ENCODE assay signal across 10 cellular contexts in genomic region chr9:123401879-123402513, GRCh38. TPM values are rescaled to one million over a fixed set of nuclear protein-coding genes. Genes with fewer than 3 reads are reported as not detected.
DNase-seq lines count a peak whose midpoint lies in the region; ATAC-seq and TF ChIP-seq lines count a peak whose summit lies in the region.
"Had no signal": no experiment of that assay in that cellular context is flagged by ENCODE, and none has a peak within 500 bp of the region (broad histone marks: within the 10 kb centered on the region; RNA-seq: fewer than 3 reads in every experiment).

No MANE protein-coding gene starts in this region.

- no peaks in the 10 kb centered on the region for H3K27me3 Mint-ChIP-seq in osteocyte (ENCODE audit: unreplicated experiment)
- no peaks in the 10 kb centered on the region for H3K27me3 Mint-ChIP-seq in effector memory CD8-positive, alpha-beta T cell

- H3K4me3 ChIP-seq in fibroblast of mammary gland (ENCODE audit: control insufficient read depth, low read depth, low read length): no peak overlapping the region
- H3K4me3 ChIP-seq: BLaER1 treated with 17β-estradiol and CSF1 and Interleukin-3, amounts not matched to agents 10 nM and 100 nM had no signal

- H3K4me3 Mint-ChIP-seq in osteocyte (ENCODE audit: unreplicated experiment): no peak overlapping the region
- H3K4me3 Mint-ChIP-seq in effector memory CD8-positive, alpha-beta T cell: no peak overlapping the region
- H3K4me3 Mint-ChIP-seq: activated T-cell treated with anti-CD3 and anti-CD28 coated beads, Interleukin-2, amount 50 U/mL, for 4 hours had no signal

- H3K27ac Mint-ChIP-seq in osteocyte (ENCODE audit: unreplicated experiment): no peak overlapping the region
- H3K27ac Mint-ChIP-seq in effector memory CD8-positive, alpha-beta T cell: no peak overlapping the region

- TF ChIP-seq EP300 in Ishikawa (IDR thresholded peaks at IDR 0.05; ENCODE audit: borderline replicate concordance): no peak

- TF ChIP-seq RAD21 in Ishikawa (IDR thresholded peaks at IDR 0.05; ENCODE audit: low read depth): peak; percentile 86

- no peaks in the 10 kb centered on the region for H3K9me3 Mint-ChIP-seq in osteocyte (ENCODE audit: unreplicated experiment)
- no peaks in the 10 kb centered on the region for H3K9me3 Mint-ChIP-seq in effector memory CD8-positive, alpha-beta T cell
- H3K9me3 Mint-ChIP-seq: activated T-cell treated with anti-CD3 and anti-CD28 coated beads, Interleukin-2, amount 50 U/mL, for 4 hours had no signal

- no peak for ATAC-seq in effector memory CD8-positive, alpha-beta T cell (replicated peaks)

- TF ChIP-seq CTCF in fibroblast of mammary gland (conservative IDR thresholded peaks at IDR 0.05; ENCODE audit: control insufficient read depth, insufficient read depth, low read depth, low read length) (peak; percentile 81), osteocyte (IDR thresholded peaks at IDR 0.05) (peak; percentile 81)

- H3K36me3 Mint-ChIP-seq in osteocyte (ENCODE audit: unreplicated experiment): no peaks in the 10 kb centered on the region
- peaks cover 7% of the 10 kb centered on the region for H3K36me3 Mint-ChIP-seq in effector memory CD8-positive, alpha-beta T cell (ENCODE audit: insufficient read depth)

- H3K4me1 Mint-ChIP-seq in osteocyte (ENCODE audit: unreplicated experiment): peaks cover 2% of the 10 kb centered on the region
- H3K4me1 Mint-ChIP-seq in effector memory CD8-positive, alpha-beta T cell (ENCODE audit: low read depth in 2 of 2): peaks cover 0 to 2% of the 10 kb centered on the region in 2 donors

- DNase-seq in DMS79 treated with DMSO at 0.1 percent for 48 hours (lab: John Stamatoyannopoulos, UW) (peak; percentile 69), DMS79 (lab: John Stamatoyannopoulos, UW) (no peak), SK-N-DZ (ENCODE audit: low spot score) (peak; percentile 49), fibroblast of mammary gland (ENCODE audit: low read depth) (peak; percentile 45), osteocyte (ENCODE audit: extremely low spot score, unreplicated experiment) (no peak), NCI-H1930 (lab: John Stamatoyannopoulos, UW) (no peak)
- DNase-seq in effector memory CD8-positive, alpha-beta T cell: no peak
- DNase-seq: activated T-cell treated with anti-CD3 and anti-CD28 coated beads, Interleukin-2, amount 50 U/mL, for 4 hours had no signal

TF ChIP-seq in Ishikawa, 13 proteins besides CTCF, POLR2A, EP300 and RAD21:
- TF ChIP-seq TEAD4 (IDR thresholded peaks at IDR 0.05) (no peak), NFIC (IDR thresholded peaks at IDR 0.05) (no peak), MAX (IDR thresholded peaks at IDR 0.05) (no peak), CREB1 (IDR thresholded peaks at IDR 0.05; ENCODE audit: low read depth) (no peak), CEBPB (IDR thresholded peaks at IDR 0.05) (no peak), REST (IDR thresholded peaks at IDR 0.05; ENCODE audit: low read depth) (no peak), TCF12 (IDR thresholded peaks at IDR 0.05; ENCODE audit: low read depth) (no peak)
TF ChIP-seq in Ishikawa: peak in this region for 0.

RNA-seq across cellular contexts. Expression of gene CRB2, which starts 46.0 kb away (rescaled TPM):
- 23.4 and 31.3 TPM in 2 replicates for polyA plus RNA-seq in SK-N-DZ (2014; cell fraction: cytosol; rRNA removed)
- 34.3 and 41.4 TPM in 2 replicates for polyA plus RNA-seq in SK-N-DZ (2014; cell fraction: nucleus; rRNA removed)
- total RNA-seq in osteocyte: not detected in 2 replicates

Comparison
In these comparisons a context has a peak if more than half of its experiments do, and no peak if none do; other contexts are left out.
1. DNase-seq: peak in DMS79 treated with DMSO at 0.1 percent for 48 hours (single experiment), SK-N-DZ (single experiment) and fibroblast of mammary gland (single experiment); none in DMS79 (single experiment), osteocyte (single experiment), effector memory CD8-positive, alpha-beta T cell (0 of 3) and NCI-H1930 (0 of 2).